In genomic region chr6:159989882-159990480, GRCh38 we compare ENCODE assay signal across 1 cellular context.
TF ChIP-seq lines count a peak whose summit lies in the region.

No MANE protein-coding gene starts in this region.

TF ChIP-seq in K562, 482 proteins besides CTCF, POLR2A, EP300 and RAD21 (continued from another document):
- no peak for TF ChIP-seq ZNF407 (IDR thresholded peaks at IDR 0.05; ENCODE audit: low read depth)
- no peak for TF ChIP-seq NCOA1 (IDR thresholded peaks at IDR 0.05; ENCODE audit: low read depth)
- no peak for TF ChIP-seq NCOA2 (IDR thresholded peaks at IDR 0.05; ENCODE audit: partially characterized antibody in 2 of 2)
- TF ChIP-seq SMARCC2 (IDR thresholded peaks at IDR 0.05; ENCODE audit: low read depth) = peak; percentile 70; the same call in 1 of the 2 replicates
- no peak for TF ChIP-seq CHCHD3 (CRISPR knock-in tag; IDR thresholded peaks at IDR 0.05)
- no peak for TF ChIP-seq ZNF232 (CRISPR knock-in tag; IDR thresholded peaks at IDR 0.05)
- no peak for TF ChIP-seq ZNF347 (CRISPR knock-in tag; IDR thresholded peaks at IDR 0.05; ENCODE audit: low read depth)
- TF ChIP-seq, protein P1, sequence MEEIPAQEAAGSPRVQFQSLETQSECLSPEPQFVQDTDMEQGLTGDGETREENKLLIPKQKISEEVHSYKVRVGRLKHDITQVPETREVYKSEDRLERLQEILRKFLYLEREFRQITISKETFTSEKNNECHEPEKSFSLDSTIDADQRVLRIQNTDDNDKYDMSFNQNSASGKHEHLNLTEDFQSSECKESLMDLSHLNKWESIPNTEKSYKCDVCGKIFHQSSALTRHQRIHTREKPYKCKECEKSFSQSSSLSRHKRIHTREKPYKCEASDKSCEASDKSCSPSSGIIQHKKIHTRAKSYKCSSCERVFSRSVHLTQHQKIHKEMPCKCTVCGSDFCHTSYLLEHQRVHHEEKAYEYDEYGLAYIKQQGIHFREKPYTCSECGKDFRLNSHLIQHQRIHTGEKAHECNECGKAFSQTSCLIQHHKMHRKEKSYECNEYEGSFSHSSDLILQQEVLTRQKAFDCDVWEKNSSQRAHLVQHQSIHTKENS (CRISPR knock-in tag; IDR thresholded peaks at IDR 0.05) = no peak
- no peak for TF ChIP-seq TRIM25 (IDR thresholded peaks at IDR 0.05; ENCODE audit: borderline replicate concordance)
- TF ChIP-seq ZNF316 (IDR thresholded peaks at IDR 0.05) = peak; percentile 69
- no peak for TF ChIP-seq GABPA (tag; conservative IDR thresholded peaks at IDR 0.05; ENCODE audit: low read depth)
- no peak for TF ChIP-seq ZBTB1 (CRISPR knock-in tag; IDR thresholded peaks at IDR 0.05; ENCODE audit: borderline replicate concordance, low read depth)
- TF ChIP-seq PHF8 (IDR thresholded peaks at IDR 0.05; ENCODE audit: borderline replicate concordance, low read length) = no peak
- no peak for TF ChIP-seq IRF2 (CRISPR knock-in tag; IDR thresholded peaks at IDR 0.05)
- TF ChIP-seq MTA1 (IDR thresholded peaks at IDR 0.05; ENCODE audit: borderline replicate concordance) = no peak
- TF ChIP-seq PCBP1 (IDR thresholded peaks at IDR 0.05; ENCODE audit: low read depth, low read length, poor library complexity, severe bottlenecking) = no peak
- no peak for TF ChIP-seq GTF2A2 (tag; IDR thresholded peaks at IDR 0.05)
- TF ChIP-seq HDAC1 (IDR thresholded peaks at IDR 0.05) = peak in 1 of 2 experiments; percentile 76; a peak in 2 of 4 replicates
- TF ChIP-seq SIN3B (IDR thresholded peaks at IDR 0.05; ENCODE audit: low read depth) = no peak
- TF ChIP-seq GABPB2 (CRISPR knock-in tag; conservative IDR thresholded peaks at IDR 0.05) = no peak
- no peak for TF ChIP-seq ELK1 (CRISPR knock-in tag; IDR thresholded peaks at IDR 0.05)
- TF ChIP-seq, protein P2, sequence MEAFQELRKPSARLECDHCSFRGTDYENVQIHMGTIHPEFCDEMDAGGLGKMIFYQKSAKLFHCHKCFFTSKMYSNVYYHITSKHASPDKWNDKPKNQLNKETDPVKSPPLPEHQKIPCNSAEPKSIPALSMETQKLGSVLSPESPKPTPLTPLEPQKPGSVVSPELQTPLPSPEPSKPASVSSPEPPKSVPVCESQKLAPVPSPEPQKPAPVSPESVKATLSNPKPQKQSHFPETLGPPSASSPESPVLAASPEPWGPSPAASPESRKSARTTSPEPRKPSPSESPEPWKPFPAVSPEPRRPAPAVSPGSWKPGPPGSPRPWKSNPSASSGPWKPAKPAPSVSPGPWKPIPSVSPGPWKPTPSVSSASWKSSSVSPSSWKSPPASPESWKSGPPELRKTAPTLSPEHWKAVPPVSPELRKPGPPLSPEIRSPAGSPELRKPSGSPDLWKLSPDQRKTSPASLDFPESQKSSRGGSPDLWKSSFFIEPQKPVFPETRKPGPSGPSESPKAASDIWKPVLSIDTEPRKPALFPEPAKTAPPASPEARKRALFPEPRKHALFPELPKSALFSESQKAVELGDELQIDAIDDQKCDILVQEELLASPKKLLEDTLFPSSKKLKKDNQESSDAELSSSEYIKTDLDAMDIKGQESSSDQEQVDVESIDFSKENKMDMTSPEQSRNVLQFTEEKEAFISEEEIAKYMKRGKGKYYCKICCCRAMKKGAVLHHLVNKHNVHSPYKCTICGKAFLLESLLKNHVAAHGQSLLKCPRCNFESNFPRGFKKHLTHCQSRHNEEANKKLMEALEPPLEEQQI (IDR thresholded peaks at IDR 0.05) = peak; percentile 12; the same call in 1 of the 2 replicates
- no peak for TF ChIP-seq HLTF (IDR thresholded peaks at IDR 0.05)
- peak; percentile 47 for TF ChIP-seq C11orf30 (IDR thresholded peaks at IDR 0.05; ENCODE audit: low read depth)
- TF ChIP-seq, protein P3, sequence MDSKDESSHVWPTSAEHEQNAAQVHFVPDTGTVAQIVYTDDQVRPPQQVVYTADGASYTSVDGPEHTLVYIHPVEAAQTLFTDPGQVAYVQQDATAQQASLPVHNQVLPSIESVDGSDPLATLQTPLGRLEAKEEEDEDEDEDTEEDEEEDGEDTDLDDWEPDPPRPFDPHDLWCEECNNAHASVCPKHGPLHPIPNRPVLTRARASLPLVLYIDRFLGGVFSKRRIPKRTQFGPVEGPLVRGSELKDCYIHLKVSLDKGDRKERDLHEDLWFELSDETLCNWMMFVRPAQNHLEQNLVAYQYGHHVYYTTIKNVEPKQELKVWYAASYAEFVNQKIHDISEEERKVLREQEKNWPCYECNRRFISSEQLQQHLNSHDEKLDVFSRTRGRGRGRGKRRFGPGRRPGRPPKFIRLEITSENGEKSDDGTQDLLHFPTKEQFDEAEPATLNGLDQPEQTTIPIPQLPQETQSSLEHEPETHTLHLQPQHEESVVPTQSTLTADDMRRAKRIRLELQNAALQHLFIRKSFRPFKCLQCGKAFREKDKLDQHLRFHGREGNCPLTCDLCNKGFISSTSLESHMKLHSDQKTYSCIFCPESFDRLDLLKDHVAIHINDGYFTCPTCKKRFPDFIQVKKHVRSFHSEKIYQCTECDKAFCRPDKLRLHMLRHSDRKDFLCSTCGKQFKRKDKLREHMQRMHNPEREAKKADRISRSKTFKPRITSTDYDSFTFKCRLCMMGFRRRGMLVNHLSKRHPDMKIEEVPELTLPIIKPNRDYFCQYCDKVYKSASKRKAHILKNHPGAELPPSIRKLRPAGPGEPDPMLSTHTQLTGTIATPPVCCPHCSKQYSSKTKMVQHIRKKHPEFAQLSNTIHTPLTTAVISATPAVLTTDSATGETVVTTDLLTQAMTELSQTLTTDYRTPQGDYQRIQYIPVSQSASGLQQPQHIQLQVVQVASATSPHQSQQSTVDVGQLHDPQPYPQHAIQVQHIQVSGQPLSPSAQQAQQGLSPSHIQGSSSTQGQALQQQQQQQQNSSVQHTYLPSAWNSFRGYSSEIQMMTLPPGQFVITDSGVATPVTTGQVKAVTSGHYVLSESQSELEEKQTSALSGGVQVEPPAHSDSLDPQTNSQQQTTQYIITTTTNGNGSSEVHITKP (IDR thresholded peaks at IDR 0.05; ENCODE audit: partially characterized antibody) = peak; percentile 19
- peak; percentile 89 for TF ChIP-seq EGR1 (conservative IDR thresholded peaks at IDR 0.05)
- no peak for TF ChIP-seq SRSF7 (optimal IDR thresholded peaks at IDR 0.05; ENCODE audit: low read depth, low read length)
- peak; percentile 33; the same call in 1 of the 2 replicates for TF ChIP-seq MTA2 (IDR thresholded peaks at IDR 0.05; ENCODE audit: low read depth)
- TF ChIP-seq, protein P4, sequence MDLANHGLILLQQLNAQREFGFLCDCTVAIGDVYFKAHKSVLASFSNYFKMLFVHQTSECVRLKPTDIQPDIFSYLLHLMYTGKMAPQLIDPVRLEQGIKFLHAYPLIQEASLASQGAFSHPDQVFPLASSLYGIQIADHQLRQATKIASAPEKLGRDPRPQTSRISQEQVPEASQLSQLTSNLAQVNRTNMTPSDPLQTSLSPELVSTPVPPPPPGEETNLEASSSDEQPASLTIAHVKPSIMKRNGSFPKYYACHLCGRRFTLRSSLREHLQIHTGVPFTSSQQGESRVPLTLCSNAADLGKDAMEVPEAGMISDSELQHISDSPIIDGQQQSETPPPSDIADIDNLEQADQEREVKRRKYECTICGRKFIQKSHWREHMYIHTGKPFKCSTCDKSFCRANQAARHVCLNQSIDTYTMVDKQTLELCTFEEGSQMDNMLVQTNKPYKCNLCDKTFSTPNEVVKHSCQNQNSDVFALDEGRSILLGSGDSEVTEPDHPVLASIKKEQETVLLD (IDR thresholded peaks at IDR 0.05) = no peak
- TF ChIP-seq, protein P5, sequence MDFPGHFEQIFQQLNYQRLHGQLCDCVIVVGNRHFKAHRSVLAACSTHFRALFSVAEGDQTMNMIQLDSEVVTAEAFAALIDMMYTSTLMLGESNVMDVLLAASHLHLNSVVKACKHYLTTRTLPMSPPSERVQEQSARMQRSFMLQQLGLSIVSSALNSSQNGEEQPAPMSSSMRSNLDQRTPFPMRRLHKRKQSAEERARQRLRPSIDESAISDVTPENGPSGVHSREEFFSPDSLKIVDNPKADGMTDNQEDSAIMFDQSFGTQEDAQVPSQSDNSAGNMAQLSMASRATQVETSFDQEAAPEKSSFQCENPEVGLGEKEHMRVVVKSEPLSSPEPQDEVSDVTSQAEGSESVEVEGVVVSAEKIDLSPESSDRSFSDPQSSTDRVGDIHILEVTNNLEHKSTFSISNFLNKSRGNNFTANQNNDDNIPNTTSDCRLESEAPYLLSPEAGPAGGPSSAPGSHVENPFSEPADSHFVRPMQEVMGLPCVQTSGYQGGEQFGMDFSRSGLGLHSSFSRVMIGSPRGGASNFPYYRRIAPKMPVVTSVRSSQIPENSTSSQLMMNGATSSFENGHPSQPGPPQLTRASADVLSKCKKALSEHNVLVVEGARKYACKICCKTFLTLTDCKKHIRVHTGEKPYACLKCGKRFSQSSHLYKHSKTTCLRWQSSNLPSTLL (IDR thresholded peaks at IDR 0.05) = no peak
- TF ChIP-seq SMARCA4 (IDR thresholded peaks at IDR 0.05) = peak; percentile 84
- TF ChIP-seq SMARCE1 (IDR thresholded peaks at IDR 0.05) = peak; percentile 85
- no peak for TF ChIP-seq SETDB1 (IDR thresholded peaks at IDR 0.05; ENCODE audit: low read length)
- TF ChIP-seq ZNF140 (CRISPR knock-in tag; IDR thresholded peaks at IDR 0.05) = no peak
- TF ChIP-seq ARID1B (IDR thresholded peaks at IDR 0.05) = peak; percentile 84
- no peak for TF ChIP-seq SMAD1 (IDR thresholded peaks at IDR 0.05; ENCODE audit: low read depth, low read length, partially characterized antibody)
- no peak for TF ChIP-seq HMG20A (CRISPR knock-in tag; conservative IDR thresholded peaks at IDR 0.05)
- TF ChIP-seq ZNF12 (CRISPR knock-in tag; IDR thresholded peaks at IDR 0.05) = no peak
- peak in 1 of 2 experiments; percentile 47; a peak in 1 of 4 replicates for TF ChIP-seq MAZ (CRISPR knock-in tag; conservative IDR thresholded peaks at IDR 0.05 in 1 of 2, IDR thresholded peaks at IDR 0.05 in 1 of 2)
- no peak for TF ChIP-seq FOXK1 (CRISPR knock-in tag; IDR thresholded peaks at IDR 0.05; ENCODE audit: borderline replicate concordance)
